8 cellular contexts compared by ENCODE assay signal in genomic region chr2:10720983-10721343, GRCh38.
DNase-seq lines count a peak whose midpoint lies in the region; ATAC-seq and TF ChIP-seq lines count a peak whose summit lies in the region.

No MANE protein-coding gene starts in this region.

- no peaks in the 10 kb centered on the region for H3K36me3 ChIP-seq in duodenal mucosa (ENCODE audit: control insufficient read depth in 1 of 2, insufficient read depth in 2 of 2, low read length in 2 of 2)

- H3K4me3 ChIP-seq in duodenal mucosa (ENCODE audit: low read depth in 1 of 2, low read length in 2 of 2) (peak overlapping the region; percentile 49 to 62), retinal pigment epithelial cell (ENCODE audit: low read length) (peak overlapping the region; percentile 79)

- no peaks in the 10 kb centered on the region for H3K9me3 ChIP-seq in duodenal mucosa (ENCODE audit: control insufficient read depth in 1 of 2, low read length in 2 of 2)

- DNase-seq in NCI-H1105 (lab: John Stamatoyannopoulos, UW), result peak; percentile 52
- DNase-seq in retinal pigment epithelial cell (ENCODE audit: low read depth), result no peak
- no peak for DNase-seq in NCI-H82 (lab: John Stamatoyannopoulos, UW)
- DNase-seq in epidermal melanocyte (ENCODE audit: insufficient read length, low spot score), result no peak

- no peak overlapping the region for H3K9ac ChIP-seq in duodenal mucosa (ENCODE audit: low read depth in 1 of 2, low read length in 2 of 2)

- ATAC-seq in GM19463 (IDR thresholded peaks at IDR 0.05; ENCODE audit: unreplicated experiment) (peak; percentile 15), GM18907 (IDR thresholded peaks at IDR 0.05; ENCODE audit: unreplicated experiment) (no peak), HG03095 (IDR thresholded peaks at IDR 0.05; ENCODE audit: unreplicated experiment) (no peak)

- no peak overlapping the region for H3K27ac ChIP-seq in duodenal mucosa (ENCODE audit: low read depth, low read length)

- H3K4me1 ChIP-seq in duodenal mucosa (ENCODE audit: control insufficient read depth in 1 of 2, insufficient read depth in 2 of 2, low read length in 2 of 2), result peaks cover 3 to 10% of the 10 kb centered on the region in 2 donors

- peaks cover 32 to 44% of the 10 kb centered on the region in 2 donors for H3K27me3 ChIP-seq in duodenal mucosa (ENCODE audit: control insufficient read depth in 1 of 2, insufficient read depth in 2 of 2, low read length in 2 of 2)

- no peak for TF ChIP-seq CTCF in retinal pigment epithelial cell (conservative IDR thresholded peaks at IDR 0.05; ENCODE audit: low read depth, low read length)
